ENCODE assay signal across 1 cellular context in genomic region chr6:113122060-113122459, GRCh38.
TF ChIP-seq lines count a peak whose summit lies in the region.

No MANE protein-coding gene starts in this region.

TF ChIP-seq in WTC11, 78 proteins besides CTCF, POLR2A, EP300 and RAD21 (continued from another document):
- no peak for TF ChIP-seq STAT6 (CRISPR knock-in tag; conservative IDR thresholded peaks at IDR 0.05; ENCODE audit: low read depth)
- no peak for TF ChIP-seq ATF3 (CRISPR knock-in tag; conservative IDR thresholded peaks at IDR 0.05)
- TF ChIP-seq NFATC4 (CRISPR knock-in tag; IDR thresholded peaks at IDR 0.05), result no peak
- TF ChIP-seq CREM (CRISPR knock-in tag; IDR thresholded peaks at IDR 0.05), result no peak
- no peak for TF ChIP-seq TCF7 (CRISPR knock-in tag; IDR thresholded peaks at IDR 0.05; ENCODE audit: low read depth)
- no peak for TF ChIP-seq FOXJ3 (CRISPR knock-in tag; IDR thresholded peaks at IDR 0.05; ENCODE audit: borderline replicate concordance)
- TF ChIP-seq USF2 (CRISPR knock-in tag; IDR thresholded peaks at IDR 0.05), result no peak
- TF ChIP-seq ZNF423 (CRISPR knock-in tag; IDR thresholded peaks at IDR 0.05), result no peak
